In the genomic region with DNA sequence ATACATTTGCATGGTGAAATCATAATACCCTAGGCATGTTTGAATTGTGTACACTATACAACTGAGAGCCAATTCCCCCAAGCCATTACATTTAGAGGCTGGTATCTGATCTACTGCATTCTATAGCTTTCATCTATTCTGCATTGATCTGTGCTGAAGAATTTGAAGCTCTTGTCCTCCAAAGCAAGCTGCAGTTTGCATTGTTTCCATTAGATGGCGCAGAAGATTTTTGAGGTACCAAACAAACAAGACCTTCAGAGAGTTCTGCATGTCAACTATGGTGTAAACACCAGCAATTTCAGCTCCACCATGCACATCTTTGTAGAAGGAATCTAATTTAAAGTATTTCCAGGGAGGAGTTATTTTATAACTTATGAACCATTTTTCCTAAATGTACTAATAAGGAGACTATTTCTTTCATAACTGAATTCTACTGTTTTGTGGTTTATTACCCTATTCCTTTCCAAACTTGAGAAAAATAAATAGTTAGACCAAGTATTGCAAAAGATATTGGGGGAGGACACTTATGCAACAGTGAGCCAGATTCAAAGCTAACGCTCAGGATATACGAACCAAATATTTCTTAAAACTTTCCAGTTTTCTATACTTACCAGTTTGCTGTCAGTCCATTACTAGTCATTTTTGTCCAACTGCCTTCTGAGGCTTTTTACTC, we compare ENCODE assay signal across 9 cellular contexts.
A peak's percentile ranks its signal among the peaks of the same experiment; 100 is the strongest.
DNase-seq lines count a peak whose midpoint lies in the region; ATAC-seq and TF ChIP-seq lines count a peak whose summit lies in the region.
"Had no signal": no experiment of that assay in that cellular context is flagged by ENCODE, and none has a peak within 500 bp of the region (broad histone marks: within the 10 kb centered on the region; RNA-seq: fewer than 3 reads in every experiment).

No MANE protein-coding gene starts in this region.

- H3K36me3 ChIP-seq in esophagus squamous epithelium (no peaks in the 10 kb centered on the region), tibial nerve (no peaks in the 10 kb centered on the region)

- H3K27me3 Mint-ChIP-seq in activated CD8-positive, alpha-beta T cell treated with anti-CD3 and anti-CD28 coated beads for 36 hours: peaks cover 3% of the 10 kb centered on the region
- peaks cover 8 to 9% of the 10 kb centered on the region in 2 donors for H3K27me3 Mint-ChIP-seq in natural killer cell treated with Interleukin-12 subunit alpha and Interleukin-12 subunit beta and Interleukin-15 and Interleukin-18, amount 100 ng/mL, for 72 hours

- H3K27me3 ChIP-seq in esophagus squamous epithelium (no peaks in the 10 kb centered on the region), tibial nerve (no peaks in the 10 kb centered on the region)

- no peaks in the 10 kb centered on the region for H3K9me3 ChIP-seq in esophagus squamous epithelium
- no peaks in the 10 kb centered on the region for H3K9me3 ChIP-seq in tibial nerve

- no peaks in the 10 kb centered on the region for H3K9me3 Mint-ChIP-seq in activated CD8-positive, alpha-beta T cell treated with anti-CD3 and anti-CD28 coated beads for 36 hours
- no peaks in the 10 kb centered on the region for H3K9me3 Mint-ChIP-seq in natural killer cell treated with Interleukin-12 subunit alpha and Interleukin-12 subunit beta and Interleukin-15 and Interleukin-18, amount 100 ng/mL, for 72 hours

- no peak overlapping the region for H3K4me3 Mint-ChIP-seq in activated CD8-positive, alpha-beta T cell treated with anti-CD3 and anti-CD28 coated beads for 36 hours
- no peak overlapping the region for H3K4me3 Mint-ChIP-seq in natural killer cell treated with Interleukin-12 subunit alpha and Interleukin-12 subunit beta and Interleukin-15 and Interleukin-18, amount 100 ng/mL, for 72 hours
- H3K4me3 Mint-ChIP-seq: activated naive CD8-positive, alpha-beta T cell had no signal

- TF ChIP-seq POLR2A in esophagus squamous epithelium (IDR thresholded peaks at IDR 0.05): no peak
- TF ChIP-seq POLR2A in tibial nerve (IDR thresholded peaks at IDR 0.05): no peak

- TF ChIP-seq CTCF in activated CD8-positive, alpha-beta T cell treated with anti-CD3 and anti-CD28 coated beads for 36 hours (IDR thresholded peaks at IDR 0.05): peak; percentile 83
- TF ChIP-seq CTCF in esophagus squamous epithelium (IDR thresholded peaks at IDR 0.05) (peak; percentile 43 to 93 (median 84)), tibial nerve (IDR thresholded peaks at IDR 0.05) (peak; percentile 66 to 88 (median 69))

- 53 to 55% methylated on average over 3 of the region's 3 CpGs for WGBS in esophagus squamous epithelium, 2 donors
- 49% methylated on average over 3 of the region's 3 CpGs for WGBS in tibial nerve, 2 donors

- TF ChIP-seq EP300 in tibial nerve (IDR thresholded peaks at IDR 0.05): no peak

- H3K36me3 Mint-ChIP-seq in activated CD8-positive, alpha-beta T cell treated with anti-CD3 and anti-CD28 coated beads for 36 hours (ENCODE audit: low read depth): no peaks in the 10 kb centered on the region
- H3K36me3 Mint-ChIP-seq in natural killer cell treated with Interleukin-12 subunit alpha and Interleukin-12 subunit beta and Interleukin-15 and Interleukin-18, amount 100 ng/mL, for 72 hours: no peaks in the 10 kb centered on the region
- H3K36me3 Mint-ChIP-seq: activated naive CD8-positive, alpha-beta T cell had no signal

- H3K4me1 Mint-ChIP-seq in activated CD8-positive, alpha-beta T cell treated with anti-CD3 and anti-CD28 coated beads for 36 hours (ENCODE audit: low read depth): no peaks in the 10 kb centered on the region
- H3K4me1 Mint-ChIP-seq in natural killer cell treated with Interleukin-12 subunit alpha and Interleukin-12 subunit beta and Interleukin-15 and Interleukin-18, amount 100 ng/mL, for 72 hours (ENCODE audit: low read depth in 2 of 2): no peaks in the 10 kb centered on the region

- H3K27ac Mint-ChIP-seq in activated CD8-positive, alpha-beta T cell treated with anti-CD3 and anti-CD28 coated beads for 36 hours: no peak overlapping the region
- no peak overlapping the region for H3K27ac Mint-ChIP-seq in natural killer cell treated with Interleukin-12 subunit alpha and Interleukin-12 subunit beta and Interleukin-15 and Interleukin-18, amount 100 ng/mL, for 72 hours
- H3K27ac Mint-ChIP-seq: activated naive CD8-positive, alpha-beta T cell had no signal

- POLR2A ChIA-PET in activated CD8-positive, alpha-beta T cell treated with anti-CD3 and anti-CD28 coated beads for 36 hours (lab: Charles Lee): no interaction called here

- H3K4me3 ChIP-seq in esophagus squamous epithelium: no peak overlapping the region
- H3K4me3 ChIP-seq in tibial nerve: no peak overlapping the region

- H3K4me1 ChIP-seq in esophagus squamous epithelium (peaks cover 0 to 15% (median 0%) of the 10 kb centered on the region in 3 donors), tibial nerve (peaks cover 0 to 20% (median 0%) of the 10 kb centered on the region in 4 donors)

- DNase-seq in COR-L47 (lab: John Stamatoyannopoulos, UW) (peak; percentile 35), GM19238 (ENCODE audit: insufficient read length, low spot score) (peak; percentile 15), NCI-H510A treated with DMSO at 0.1 percent for 48 hours (lab: John Stamatoyannopoulos, UW) (peak; percentile 41), esophagus squamous epithelium (lab: John Stamatoyannopoulos, UW) (no peak), tibial nerve (ENCODE audit: low spot score in 2 of 2) (peak in 1 of 2 donors; percentile 83)
- peak; percentile 52 for DNase-seq in activated CD8-positive, alpha-beta T cell treated with anti-CD3 and anti-CD28 coated beads for 36 hours
- peak; percentile 63 for DNase-seq in natural killer cell treated with Interleukin-12 subunit alpha and Interleukin-12 subunit beta and Interleukin-15 and Interleukin-18, amount 100 ng/mL, for 72 hours (ENCODE audit: low spot score)

- CTCF ChIA-PET in activated CD8-positive, alpha-beta T cell treated with anti-CD3 and anti-CD28 coated beads for 36 hours (lab: Charles Lee): interaction anchor here (0.7 to 2.6 kb wide), 11 partner anchors 8 to 837 kb away, joined by 3 to 30 read pairs (median 5); no protein-coding TSS in a partner anchor

- ATAC-seq in HG03342 (IDR thresholded peaks at IDR 0.05; ENCODE audit: unreplicated experiment): peak; percentile 90
- ATAC-seq in activated CD8-positive, alpha-beta T cell treated with anti-CD3 and anti-CD28 coated beads for 36 hours: peak; percentile 51
- no peak for ATAC-seq in natural killer cell treated with Interleukin-12 subunit alpha and Interleukin-12 subunit beta and Interleukin-15 and Interleukin-18, amount 100 ng/mL, for 72 hours

- peak overlapping the region in 1 of 4 donors; percentile 52 for H3K27ac ChIP-seq in esophagus squamous epithelium
- peak overlapping the region in 2 of 4 donors; percentile 23 to 49 for H3K27ac ChIP-seq in tibial nerve

- intact Hi-C loops in activated CD8-positive, alpha-beta T cell treated with anti-CD3 and anti-CD28 coated beads for 36 hours (cut with micrococcal nuclease): loop anchor here (2.0 kb wide), 1 partner anchor 828 kb away; no protein-coding TSS in a partner anchor
- intact Hi-C loops in esophagus squamous epithelium (cut with DNase I): no loop called here

Comparison
In these comparisons a context has a peak if more than half of its experiments do, and no peak if none do; other contexts are left out.
1. ATAC-seq: peak in HG03342 (single experiment) and activated CD8-positive, alpha-beta T cell treated with anti-CD3 and anti-CD28 coated beads for 36 hours (single experiment); none in natural killer cell treated with Interleukin-12 subunit alpha and Interleukin-12 subunit beta and Interleukin-15 and Interleukin-18, amount 100 ng/mL, for 72 hours (0 of 2).
2. Peak in every context shown above with its lines, with median percentiles within 50 percentile points of each other: CTCF ChIP-seq.